ENCODE assay signal across 7 cellular contexts in genomic region chr4:185128272-185129119, GRCh38. TPM values are rescaled to one million over a fixed set of nuclear protein-coding genes. Genes with fewer than 3 reads are reported as not detected.
DNase-seq lines count a peak whose midpoint lies in the region; ATAC-seq and TF ChIP-seq lines count a peak whose summit lies in the region.

No MANE protein-coding gene starts in this region.

- H3K4me1 ChIP-seq in neural progenitor cell: no peaks in the 10 kb centered on the region

- H3K9ac ChIP-seq in neural progenitor cell: no peak overlapping the region

- no peak overlapping the region for H3K27ac Mint-ChIP-seq in neural progenitor cell

- no peaks in the 10 kb centered on the region for H3K36me3 Mint-ChIP-seq in activated T-cell treated with anti-CD3 and anti-CD28 coated beads, Interleukin-2, amount 50 U/mL, for 4 hours (ENCODE audit: insufficient read depth)
- H3K36me3 Mint-ChIP-seq in neural progenitor cell: no peaks in the 10 kb centered on the region

- H3K27ac ChIP-seq in neural progenitor cell: no peak overlapping the region

- peak overlapping the region; percentile 74 for H3K4me2 ChIP-seq in neural progenitor cell

- DNase-seq in activated T-cell treated with anti-CD3 and anti-CD28 coated beads, Interleukin-2, amount 50 U/mL, for 4 hours: no peak
- DNase-seq in fibroblast of mammary gland (ENCODE audit: low read depth) (no peak), neural progenitor cell (ENCODE audit: low spot score) (peak; percentile 69)

- H4K20me1 ChIP-seq in neural progenitor cell (ENCODE audit: low read depth): no peaks in the 10 kb centered on the region

- H3K27me3 ChIP-seq in neural progenitor cell: peaks cover 35% of the 10 kb centered on the region

- no peaks in the 10 kb centered on the region for H3K36me3 ChIP-seq in neural progenitor cell

- no peaks in the 10 kb centered on the region for H3K9me3 Mint-ChIP-seq in activated T-cell treated with anti-CD3 and anti-CD28 coated beads, Interleukin-2, amount 50 U/mL, for 4 hours
- no peaks in the 10 kb centered on the region for H3K9me3 Mint-ChIP-seq in neural progenitor cell

- peak overlapping the region; percentile 98 for H2AFZ ChIP-seq in neural progenitor cell (replicated peaks)

- peak; percentile 66 for ATAC-seq in GM18498 (IDR thresholded peaks at IDR 0.05; ENCODE audit: unreplicated experiment)
- peak; percentile 63 for ATAC-seq in HG03159 (IDR thresholded peaks at IDR 0.05; ENCODE audit: unreplicated experiment)
- peak; percentile 75 to 79 for ATAC-seq in activated T-cell treated with anti-CD3 and anti-CD28 coated beads, Interleukin-2, amount 50 U/mL, for 4 hours
- ATAC-seq in HG02798 (IDR thresholded peaks at IDR 0.05; ENCODE audit: poor library complexity, unreplicated experiment): no peak
- ATAC-seq in HG03095 (IDR thresholded peaks at IDR 0.05; ENCODE audit: unreplicated experiment): no peak

- H3F3A ChIP-seq in neural progenitor cell (ENCODE audit: low read depth): peaks cover 16% of the 10 kb centered on the region

- no peaks in the 10 kb centered on the region for H3K79me2 ChIP-seq in neural progenitor cell (ENCODE audit: low read depth)

- H3K9me3 ChIP-seq in neural progenitor cell (ENCODE audit: low read depth): no peaks in the 10 kb centered on the region

- H3K27me3 Mint-ChIP-seq in activated T-cell treated with anti-CD3 and anti-CD28 coated beads, Interleukin-2, amount 50 U/mL, for 4 hours (ENCODE audit: low read depth): peaks cover 31% of the 10 kb centered on the region
- peaks cover 42% of the 10 kb centered on the region for H3K27me3 Mint-ChIP-seq in neural progenitor cell (ENCODE audit: insufficient read depth, low read depth)

- TF ChIP-seq CTCF in fibroblast of mammary gland (conservative IDR thresholded peaks at IDR 0.05; ENCODE audit: control insufficient read depth, insufficient read depth, low read depth, low read length): no peak
- peak; percentile 32 for TF ChIP-seq CTCF in neural progenitor cell (IDR thresholded peaks at IDR 0.05)

- H3K4me1 Mint-ChIP-seq in activated T-cell treated with anti-CD3 and anti-CD28 coated beads, Interleukin-2, amount 50 U/mL, for 4 hours (ENCODE audit: low read depth): peaks cover 5% of the 10 kb centered on the region
- peaks cover 5% of the 10 kb centered on the region for H3K4me1 Mint-ChIP-seq in neural progenitor cell

- peak overlapping the region; percentile 75 for H3K4me3 Mint-ChIP-seq in activated T-cell treated with anti-CD3 and anti-CD28 coated beads, Interleukin-2, amount 50 U/mL, for 4 hours
- H3K4me3 Mint-ChIP-seq in neural progenitor cell: peak overlapping the region; percentile 85

- peak overlapping the region; percentile 54 for H3K4me3 ChIP-seq in fibroblast of mammary gland (ENCODE audit: control insufficient read depth, low read depth, low read length)
- H3K4me3 ChIP-seq in neural progenitor cell: peak overlapping the region; percentile 59

RNA-seq across cellular contexts. Expression of gene SLC25A4, which starts 14.6 kb away (rescaled TPM):
- 10 to 100 TPM in 1 of 3 donors, 1 to 10 TPM in 2; 8.6 to 11.4 (median 9.6) TPM for total RNA-seq in activated T-cell treated with anti-CD3 and anti-CD28 coated beads, Interleukin-2, amount 50 U/mL, for 4 hours
- 14.7 and 21.2 TPM in 2 replicates for total RNA-seq in neural progenitor cell (ENCODE audit: low replicate concordance)

Comparison
In these comparisons a context has a peak if more than half of its experiments do, and no peak if none do; other contexts are left out.
1. ATAC-seq: peak in GM18498 (single experiment), HG03159 (single experiment) and activated T-cell treated with anti-CD3 and anti-CD28 coated beads, Interleukin-2, amount 50 U/mL, for 4 hours (2 of 2); none in HG02798 (single experiment) and HG03095 (single experiment).